9 cellular contexts compared by ENCODE assay signal in the genomic region with DNA sequence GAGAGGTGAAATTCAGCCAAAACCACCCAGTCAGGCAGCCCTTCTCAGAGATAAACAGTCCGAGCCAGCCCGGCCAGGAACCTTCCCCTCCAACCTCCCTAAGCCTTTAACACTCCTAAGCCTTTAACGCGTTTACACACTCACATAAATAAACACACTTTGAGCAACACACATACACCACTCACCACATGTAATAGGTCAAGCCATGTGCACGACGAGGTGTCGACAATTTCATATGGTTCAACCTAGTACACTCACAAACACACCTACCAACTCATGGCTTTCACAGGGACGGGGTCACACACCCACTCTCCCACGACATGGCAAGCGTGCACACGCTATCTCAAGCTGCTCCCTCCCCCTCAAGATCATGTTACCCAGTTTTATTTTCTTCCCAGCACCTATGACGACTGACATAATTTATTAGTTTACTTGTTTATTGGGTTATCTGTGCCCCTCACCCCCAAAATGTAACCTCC. TPM values are rescaled to one million over a fixed set of nuclear protein-coding genes. Genes with fewer than 3 reads are reported as not detected.
DNase-seq lines count a peak whose midpoint lies in the region; ATAC-seq and TF ChIP-seq lines count a peak whose summit lies in the region.
"Had no signal": no experiment of that assay in that cellular context is flagged by ENCODE, and none has a peak within 500 bp of the region (broad histone marks: within the 10 kb centered on the region; RNA-seq: fewer than 3 reads in every experiment).

No MANE protein-coding gene starts in this region.

- TF ChIP-seq CTCF in IMR-90 (conservative IDR thresholded peaks at IDR 0.05; ENCODE audit: low read depth, low read length), result no peak
- no peak for TF ChIP-seq CTCF in epithelial cell of proximal tubule (conservative IDR thresholded peaks at IDR 0.05; ENCODE audit: low read depth, low read length)
- no peak for TF ChIP-seq CTCF in ovary (IDR thresholded peaks at IDR 0.05)

- peak overlapping the region; percentile 18 for H3K4ac ChIP-seq in IMR-90 (ENCODE audit: low read depth, low read length)

- CTCF ChIA-PET in IMR-90 (lab: Yijun Ruan, JAX), result interaction anchor here (0.6 kb wide), 1 partner anchor 42 kb away, joined by 3 read pairs; no protein-coding TSS in a partner anchor

- intact Hi-C loops in IMR-90 (cut with micrococcal nuclease) (no loop called here), ovary (cut with DNase I) (loop anchor here in 1 of 4 donors (2.0 kb wide), 1 partner anchor 31 kb away; the partner anchor contains the start of gene TIMM10)

- peaks cover 15% of the 10 kb centered on the region for H3K4me1 ChIP-seq in IMR-90 (ENCODE audit: control insufficient read depth, insufficient read depth, low read length)
- H3K4me1 ChIP-seq in ovary (ENCODE audit: insufficient read depth), result peaks cover 15% of the 10 kb centered on the region

- H3K18ac ChIP-seq in IMR-90 (ENCODE audit: low read depth, low read length), result no peak overlapping the region

- H3K27ac ChIP-seq in IMR-90 (ENCODE audit: insufficient read depth, low read length) (peak overlapping the region; percentile 4; the same call in 1 of the 2 replicates), ovary (peak overlapping the region; percentile 26 to 82)

- H3K79me1 ChIP-seq in IMR-90 (ENCODE audit: low read depth in 1 of 2, low read length in 2 of 2), result peaks cover 3 to 26% of the 10 kb centered on the region in 2 experiments; a peak in 3 of 4 replicates

- ATAC-seq in IMR-90 (ENCODE audit: low read depth), result peak; percentile 67
- ATAC-seq in HG03108 (IDR thresholded peaks at IDR 0.05; ENCODE audit: unreplicated experiment), result no peak

- H3K14ac ChIP-seq in IMR-90 (replicated peaks; ENCODE audit: low read depth, low read length), result no peak overlapping the region

- H2AFZ ChIP-seq in IMR-90 (replicated peaks; ENCODE audit: low read length, poor library complexity), result peak overlapping the region; percentile 87

- 0 out of 2 replicates have a peak overlapping the region, but pooled peaks have one; percentile 26 for H4K5ac ChIP-seq in IMR-90 (ENCODE audit: low read depth, low read length)

- peak overlapping the region; percentile 87 for H2AK9ac ChIP-seq in IMR-90 (replicated peaks; ENCODE audit: low read depth, low read length, poor library complexity)

- no peak for TF ChIP-seq RAD21 in IMR-90 (IDR thresholded peaks at IDR 0.05; ENCODE audit: low read length)

- peak overlapping the region; percentile 72 for H3K4me2 ChIP-seq in IMR-90 (ENCODE audit: low read depth, low read length)

- DNase-seq in COLO668 (lab: John Stamatoyannopoulos, UW; ENCODE audit: unreplicated experiment) (peak; percentile 17), IMR-90 (no peak), epithelial cell of proximal tubule (ENCODE audit: low read depth) (no peak), ovary (no peak), midbrain (lab: John Stamatoyannopoulos, UW) (no peak), AML-193 (lab: John Stamatoyannopoulos, UW) (no peak), HuH-7 (ENCODE audit: low spot score) (no peak)

- POLR2A ChIA-PET in IMR-90 (lab: Charles Lee; ENCODE audit: unreplicated experiment), result no interaction called here

- no peak overlapping the region for H3K9ac ChIP-seq in IMR-90 (ENCODE audit: low read depth, low read length)

- H3K9me1 ChIP-seq in IMR-90 (ENCODE audit: insufficient read depth, low read length), result peaks cover 13% of the 10 kb centered on the region; the same call in 1 of the 2 replicates

- H2BK120ac ChIP-seq in IMR-90 (ENCODE audit: low read depth, low read length), result no peak overlapping the region

- no peaks in the 10 kb centered on the region; the same call in 1 of the 2 replicates for H4K20me1 ChIP-seq in IMR-90 (ENCODE audit: insufficient read depth, low read length)

- WGBS in IMR-90 (ENCODE audit: extremely low coverage in 2 of 2, insufficient read length in 1 of 2), 2 experiments, result 18% methylated on average over 8 of the region's 12 CpGs; no CpG with 5 or more reads in 1 of the 2 experiments
- 5 to 11% (median 9%) methylated on average over 12 of the region's 12 CpGs for WGBS in ovary, 3 donors

- no peak overlapping the region for H3K23ac ChIP-seq in IMR-90 (ENCODE audit: low read depth, low read length)

- dilution Hi-C loops in IMR-90 (cut with HindIII; ENCODE audit: low sequenced_read_pairs, unreplicated experiment), result no loop called here

- H2BK15ac ChIP-seq in IMR-90 (ENCODE audit: low read depth, low read length), result no peak overlapping the region; the same call in 2 of the 3 replicates

- no TSS peak for BruUV-seq in IMR-90 (replicated peaks; lab: Mats Ljungman, UMichigan)

- peak overlapping the region; percentile 7 to 84; a peak in 2 of 4 replicates for H4K8ac ChIP-seq in IMR-90 (ENCODE audit: low read depth in 2 of 2, low read length in 2 of 2)

- TF ChIP-seq EP300 in ovary (IDR thresholded peaks at IDR 0.05), result no peak

- H3K9me3 ChIP-seq in IMR-90 (ENCODE audit: control insufficient read depth, insufficient read depth, low read length), result no peaks in the 10 kb centered on the region
- H3K9me3 ChIP-seq in ovary, result no peaks in the 10 kb centered on the region

- in situ Hi-C loops in IMR-90 (cut with MboI; ENCODE audit: low sequenced_read_pairs), result loop anchor here (10.0 to 25.0 kb wide), 3 partner anchors 145 to 1012 kb away; partner anchors contain the start of genes OR5B21 and YPEL4

- H3K36me3 ChIP-seq in IMR-90 (ENCODE audit: control insufficient read depth, insufficient read depth, low read length) (peaks cover 26% of the 10 kb centered on the region), ovary (no peaks in the 10 kb centered on the region)

- no peak overlapping the region for H4K91ac ChIP-seq in IMR-90 (ENCODE audit: insufficient read depth, low read depth, low read length)

- TF ChIP-seq POLR2A in IMR-90 (IDR thresholded peaks at IDR 0.05; ENCODE audit: low read depth, low read length), result no peak
- TF ChIP-seq POLR2A in ovary (IDR thresholded peaks at IDR 0.05), result no peak

- H3K4me3 ChIP-seq in IMR-90 (ENCODE audit: insufficient read depth, low read depth, low read length) (peak overlapping the region; percentile 23; the same call in 1 of the 2 replicates), epithelial cell of proximal tubule (ENCODE audit: low read depth, low read length) (peak overlapping the region; percentile 49), ovary (peak overlapping the region; percentile 35)

- H3K27me3 ChIP-seq in IMR-90 (ENCODE audit: control insufficient read depth, insufficient read depth, low read length) (no peaks in the 10 kb centered on the region), ovary (no peaks in the 10 kb centered on the region)

- H2AK5ac ChIP-seq in IMR-90 (ENCODE audit: low read depth, low read length), result peak overlapping the region; percentile 32; the same call in 1 of the 2 replicates

- H3K56ac ChIP-seq in IMR-90 (ENCODE audit: extremely low read depth, insufficient read depth, low read length), result no peak overlapping the region

- H2BK20ac ChIP-seq in IMR-90 (ENCODE audit: low read depth, low read length), result no peak overlapping the region

- no peak overlapping the region for H2BK5ac ChIP-seq in IMR-90 (ENCODE audit: low read depth, low read length, poor library complexity, severe bottlenecking)

TF ChIP-seq in IMR-90, 13 proteins besides CTCF, POLR2A, EP300 and RAD21 (continues in another document):
- TF ChIP-seq BHLHE40 (IDR thresholded peaks at IDR 0.05; ENCODE audit: low read depth, low read length) (no peak), CEBPB (IDR thresholded peaks at IDR 0.05; ENCODE audit: low read depth, low read length) (no peak), SMC3 (IDR thresholded peaks at IDR 0.05; ENCODE audit: low read depth, low read length) (no peak), RCOR1 (IDR thresholded peaks at IDR 0.05; ENCODE audit: insufficient replicate concordance, low read length) (no peak), CHD1 (IDR thresholded peaks at IDR 0.05; ENCODE audit: low read depth, low read length) (no peak), RFX5 (IDR thresholded peaks at IDR 0.05; ENCODE audit: low read depth, low read length) (no peak), USF2 (IDR thresholded peaks at IDR 0.05; ENCODE audit: low read depth, low read length) (no peak), MAFK (IDR thresholded peaks at IDR 0.05; ENCODE audit: low read depth, low read length) (no peak), MAZ (IDR thresholded peaks at IDR 0.05; ENCODE audit: borderline replicate concordance, low read depth, low read length) (no peak), NFE2L2 (IDR thresholded peaks at IDR 0.05; ENCODE audit: low read depth, low read length) (no peak), FOS (IDR thresholded peaks at IDR 0.05; ENCODE audit: low read depth, low read length) (no peak)

RNA-seq across cellular contexts. Expression of gene SLC43A1, which starts 15.5 kb away (rescaled TPM):
- total RNA-seq in IMR-90 (2012; rRNA removed) (8.6 and 10.0 TPM in 2 replicates), epithelial cell of proximal tubule (3.6 and 9.0 TPM in 2 replicates), ovary (10 to 100 TPM; 11.5 to 23.5 (median 18.6) TPM)
- polyA plus RNA-seq in IMR-90 (2012; rRNA removed) (15.9 and 17.0 TPM in 2 replicates), ovary (10 to 100 TPM; 14.8 to 30.4 TPM)
- 8.6 and 18.4 TPM in 2 replicates for polyA plus RNA-seq in IMR-90 (2012; cell fraction: cytosol; rRNA removed)
- 34.7 and 55.4 TPM in 2 replicates for polyA plus RNA-seq in IMR-90 (2012; cell fraction: nucleus; rRNA removed; ENCODE audit: low replicate concordance)

RNA-seq across cellular contexts. Expression of gene TIMM10, which starts 30.5 kb away (rescaled TPM):
- 70.0 and 96.8 TPM in 2 replicates for total RNA-seq in IMR-90 (2012; rRNA removed)
- 135 and 148 TPM in 2 replicates for polyA plus RNA-seq in IMR-90 (2012; rRNA removed)
- polyA plus RNA-seq in IMR-90 (2012; cell fraction: cytosol; rRNA removed), result 102 and 363 TPM in 2 replicates
- 26.0 and 35.1 TPM in 2 replicates for polyA plus RNA-seq in IMR-90 (2012; cell fraction: nucleus; rRNA removed; ENCODE audit: low replicate concordance)
- 43.1 and 89.1 TPM in 2 replicates for total RNA-seq in epithelial cell of proximal tubule
- 10 to 100 TPM; 23.4 to 42.0 (median 38.0) TPM for total RNA-seq in ovary
- 10 to 100 TPM; 32.0 to 36.2 TPM for polyA plus RNA-seq in ovary

RNA-seq across cellular contexts. Expression of gene SMTNL1, which starts 37.4 kb away (rescaled TPM):
- total RNA-seq in IMR-90 (2012; rRNA removed), result not detected in 2 replicates
- polyA plus RNA-seq in IMR-90 (2012; rRNA removed), result not detected in 2 replicates
- polyA plus RNA-seq in IMR-90 (2012; cell fraction: cytosol; rRNA removed), result not detected in 2 replicates
- polyA plus RNA-seq in IMR-90 (2012; cell fraction: nucleus; rRNA removed; ENCODE audit: low replicate concordance), result not detected in 2 replicates
- total RNA-seq in epithelial cell of proximal tubule, result not detected in 2 replicates
- total RNA-seq in ovary, result not detected
- not detected for polyA plus RNA-seq in ovary
- total RNA-seq: OCI-LY7 had no signal

RNA-seq across cellular contexts. Expression of gene RTN4RL2, which starts 39.7 kb away (rescaled TPM):
- total RNA-seq in IMR-90 (2012; rRNA removed) (not detected in 2 replicates), epithelial cell of proximal tubule (0.98 TPM in 1 of 2 replicates, not detected in the other), ovary (1 to 10 TPM in 2 of 7 donors, under 1 TPM in 5; 0.23 to 2.0 (median 0.83) TPM)
- polyA plus RNA-seq in IMR-90 (2012; rRNA removed) (0.83 and 1.5 TPM in 2 replicates), ovary (under 1 TPM in 1 of 2 donors, not detected in 1; 0.53 TPM)
- polyA plus RNA-seq in IMR-90 (2012; cell fraction: cytosol; rRNA removed), result 1.2 and 2.7 TPM in 2 replicates
- polyA plus RNA-seq in IMR-90 (2012; cell fraction: nucleus; rRNA removed; ENCODE audit: low replicate concordance), result 0.52 and 0.96 TPM in 2 replicates
